7 cellular contexts compared by ENCODE assay signal in genomic region chr1:153314388-153314787, GRCh38. TPM values are rescaled to one million over a fixed set of nuclear protein-coding genes. Genes with fewer than 3 reads are reported as not detected.
"Had no signal": no experiment of that assay in that cellular context is flagged by ENCODE, and none has a peak within 500 bp of the region (broad histone marks: within the 10 kb centered on the region; RNA-seq: fewer than 3 reads in every experiment).

No MANE protein-coding gene starts in this region.

RNA-seq across cellular contexts. Expression of gene PGLYRP3, which starts 1.6 kb away (rescaled TPM):
- total RNA-seq: GM23248, GM23338, H1, H4, H7, H9, HFFc6 had no signal
- polyA plus RNA-seq: GM23248, GM23338, H1 had no signal

RNA-seq across cellular contexts. Expression of gene PGLYRP4, which starts 34.3 kb away (rescaled TPM):
- total RNA-seq: GM23248, GM23338, H1, H4, H7, H9, HFFc6 had no signal
- polyA plus RNA-seq: GM23248, GM23338, H1 had no signal

RNA-seq across cellular contexts. Expression of gene S100A9, which starts 43.3 kb away (rescaled TPM):
- total RNA-seq: GM23248, GM23338, H1, H4, H7, H9, HFFc6 had no signal
- polyA plus RNA-seq: GM23248, GM23338, H1 had no signal

RNA-seq across cellular contexts. Expression of gene LORICRIN, which starts 54.9 kb away (rescaled TPM):
- total RNA-seq: GM23248, GM23338, H1, H4, H7, H9, HFFc6 had no signal
- polyA plus RNA-seq: GM23248, H1 had no signal
